Comparison of ENCODE assay signal across 7 cellular contexts in the genomic region with DNA sequence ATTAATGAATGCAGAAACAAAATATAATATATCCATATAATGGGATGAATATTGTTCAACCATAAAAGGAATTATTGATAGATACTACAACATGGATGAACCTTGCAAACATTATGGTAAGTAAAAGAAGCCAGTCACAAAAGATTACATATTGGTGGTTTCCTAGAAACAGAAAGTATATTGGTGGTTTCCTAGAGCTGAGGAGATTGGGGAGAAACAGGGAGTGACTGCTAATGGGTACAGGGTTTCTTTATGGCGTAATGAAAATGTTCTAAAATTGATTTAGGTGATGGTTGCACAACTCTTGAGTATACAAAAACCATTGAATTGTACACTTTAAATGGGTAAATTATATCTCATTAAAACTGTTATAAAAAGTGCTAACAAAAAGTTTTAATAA. TPM values are rescaled to one million over a fixed set of nuclear protein-coding genes. Genes with fewer than 3 reads are reported as not detected.
"Had no signal": no experiment of that assay in that cellular context is flagged by ENCODE, and none has a peak within 500 bp of the region (broad histone marks: within the 10 kb centered on the region; RNA-seq: fewer than 3 reads in every experiment).

No MANE protein-coding gene starts in this region.

RNA-seq across cellular contexts. Expression of gene GJA8, which starts 40.0 kb away (rescaled TPM):
- total RNA-seq: GM23248, H4, H7, HFFc6, HT1080, IMR-90, K562 had no signal
- polyA plus RNA-seq: GM23248, IMR-90, K562 had no signal
